ENCODE assay signal across 9 cellular contexts in genomic region chr12:98513379-98514318, GRCh38. TPM values are rescaled to one million over a fixed set of nuclear protein-coding genes. Genes with fewer than 3 reads are reported as not detected.
DNase-seq lines count a peak whose midpoint lies in the region; ATAC-seq and TF ChIP-seq lines count a peak whose summit lies in the region.
"Had no signal": no experiment of that assay in that cellular context is flagged by ENCODE, and none has a peak within 500 bp of the region (broad histone marks: within the 10 kb centered on the region; RNA-seq: fewer than 3 reads in every experiment).

No MANE protein-coding gene starts in this region.

- DNase-seq in right atrium auricular region (ENCODE audit: low spot score) (peak; percentile 1), Right ventricle myocardium superior (no peak), left lung (no peak), GM13977 (ENCODE audit: low spot score) (no peak)
- DNase-seq: NCI-H2029 had no signal

- no peaks in the 10 kb centered on the region for H3K36me3 ChIP-seq in right atrium auricular region
- no peaks in the 10 kb centered on the region for H3K36me3 ChIP-seq in left lung

- H3K27me3 ChIP-seq in right atrium auricular region, result no peaks in the 10 kb centered on the region
- no peaks in the 10 kb centered on the region for H3K27me3 ChIP-seq in left lung

- intact Hi-C loops in Right ventricle myocardium superior (cut with DNase I) (no loop called here), left lung (cut with DNase I) (no loop called here)

- H3K4me3 ChIP-seq in right atrium auricular region, result no peak overlapping the region
- H3K4me3 ChIP-seq in left lung, result peak overlapping the region in 1 of 2 donors; percentile 95

- in situ Hi-C loops in GM13977 (cut with MboI; ENCODE audit: low pct_unique_long_range_greater_than_20kb, low sequenced_read_pairs, unreplicated experiment), result no loop called here

- H3K27ac ChIP-seq in right atrium auricular region, result peak overlapping the region; percentile 92 to 98
- H3K27ac ChIP-seq in VCaP, result peak overlapping the region; percentile 97
- peak overlapping the region; percentile 94 to 96 for H3K27ac ChIP-seq in left lung

- ATAC-seq in Right ventricle myocardium superior (ENCODE audit: poor library complexity), result no peak
- ATAC-seq in left lung, result no peak
- no peak for ATAC-seq in GM18870 (IDR thresholded peaks at IDR 0.05; ENCODE audit: unreplicated experiment)
- ATAC-seq in HG03432 (IDR thresholded peaks at IDR 0.05; ENCODE audit: unreplicated experiment), result no peak
- no peak for ATAC-seq in GM21390 (IDR thresholded peaks at IDR 0.05; ENCODE audit: unreplicated experiment)

- TF ChIP-seq CTCF in right atrium auricular region (IDR thresholded peaks at IDR 0.05), result no peak
- TF ChIP-seq CTCF in VCaP (conservative IDR thresholded peaks at IDR 0.05), result no peak
- TF ChIP-seq CTCF in left lung (IDR thresholded peaks at IDR 0.05), result no peak
- TF ChIP-seq CTCF in GM13977 (IDR thresholded peaks at IDR 0.05; ENCODE audit: extremely low read depth, insufficient read depth, missing control alignments), result no peak

- H3K9me3 ChIP-seq in right atrium auricular region, result no peaks in the 10 kb centered on the region
- H3K9me3 ChIP-seq in left lung, result no peaks in the 10 kb centered on the region

- peaks cover 0 to 29% of the 10 kb centered on the region in 2 donors for H3K4me1 ChIP-seq in right atrium auricular region
- peaks cover 2 to 40% of the 10 kb centered on the region in 2 donors for H3K4me1 ChIP-seq in left lung

RNA-seq across cellular contexts. Expression of gene TMPO, which starts 1.7 kb away (rescaled TPM):
- total RNA-seq in right atrium auricular region (10 to 100 TPM; 29.2 to 34.0 TPM), Right ventricle myocardium superior (15.2 TPM), left lung (10 to 100 TPM; 53.4 to 60.2 TPM)
